In genomic region chr1:201531551-201532425, GRCh38 we compare ENCODE assay signal across 1 cellular context.
A peak's percentile ranks its signal among the peaks of the same experiment; 100 is the strongest.
TF ChIP-seq lines count a peak whose summit lies in the region.

No MANE protein-coding gene starts in this region.

TF ChIP-seq in K562, 482 proteins besides CTCF, POLR2A, EP300 and RAD21:
- TF ChIP-seq NR2F6 (CRISPR knock-in tag; IDR thresholded peaks at IDR 0.05), result no peak
- peak; percentile 41 for TF ChIP-seq PKNOX1 (IDR thresholded peaks at IDR 0.05)
- TF ChIP-seq RBM14 (IDR thresholded peaks at IDR 0.05; ENCODE audit: borderline replicate concordance, insufficient read depth, low read depth, low read length), result no peak
- no peak for TF ChIP-seq FOXP1 (CRISPR knock-in tag; IDR thresholded peaks at IDR 0.05)
- TF ChIP-seq ZNF197 (CRISPR knock-in tag; IDR thresholded peaks at IDR 0.05; ENCODE audit: low read depth), result no peak
- no peak for TF ChIP-seq IRF1 (CRISPR knock-in tag; IDR thresholded peaks at IDR 0.05; ENCODE audit: borderline replicate concordance)
- no peak for TF ChIP-seq MAFK (IDR thresholded peaks at IDR 0.05; ENCODE audit: low read length)
- TF ChIP-seq SP2 (IDR thresholded peaks at IDR 0.05; ENCODE audit: extremely low read depth, low read depth, low read length, poor library complexity, severe bottlenecking), result no peak
- 0 out of 2 replicates have a peak, but pooled peaks have one; percentile 21 for TF ChIP-seq EGR1 (conservative IDR thresholded peaks at IDR 0.05)
- TF ChIP-seq MLX (CRISPR knock-in tag; conservative IDR thresholded peaks at IDR 0.05), result no peak
TF ChIP-seq in K562: peak in this region for 2.
